In the genomic region with DNA sequence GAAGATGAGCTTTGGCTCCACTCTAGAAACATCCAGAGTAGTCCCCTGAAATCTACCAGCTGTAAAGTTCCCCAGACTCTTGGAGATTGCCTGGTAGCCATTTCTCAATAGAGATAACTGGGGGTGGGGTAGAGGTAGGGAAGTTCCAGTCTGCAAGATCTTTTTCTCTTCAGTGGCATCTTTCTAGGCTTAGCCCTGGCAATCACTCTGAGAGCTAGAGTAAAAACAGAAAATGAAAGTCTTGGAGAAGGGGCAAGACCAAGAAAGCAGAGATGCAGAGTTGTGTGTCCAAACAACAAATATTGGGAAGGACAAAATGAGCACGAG, we compare ENCODE assay signal across 17 cellular contexts.
"Had no signal": no experiment of that assay in that cellular context is flagged by ENCODE, and none has a peak within 500 bp of the region (broad histone marks: within the 10 kb centered on the region; RNA-seq: fewer than 3 reads in every experiment).

No MANE protein-coding gene starts in this region.

- H3K9me3 Mint-ChIP-seq: activated CD4-positive, alpha-beta memory T cell treated with anti-CD3 and anti-CD28 coated beads for 36 hours; activated T-cell treated with anti-CD3 and anti-CD28 coated beads, Interleukin-2, amount 50 U/mL, for 4 hours; dendritic cell treated with granulocyte-macrophage colony-stimulating factor and Interleukin-4, amounts not matched to agents 40 ng/mL and 50 ng/mL, for 4 days; memory B cell had no signal

- H3K27me3 Mint-ChIP-seq: activated CD4-positive, alpha-beta memory T cell treated with anti-CD3 and anti-CD28 coated beads for 36 hours; memory B cell had no signal

- H3K27ac ChIP-seq: foreskin keratinocyte, psoas muscle had no signal

- H3K4me3 Mint-ChIP-seq: activated CD4-positive, alpha-beta memory T cell treated with anti-CD3 and anti-CD28 coated beads for 36 hours; activated T-cell treated with anti-CD3 and anti-CD28 coated beads, Interleukin-2, amount 50 U/mL, for 4 hours; dendritic cell treated with granulocyte-macrophage colony-stimulating factor and Interleukin-4, amounts not matched to agents 40 ng/mL and 50 ng/mL, for 4 days; memory B cell had no signal

- H3K4me1 ChIP-seq: foreskin keratinocyte had no signal

- ATAC-seq: activated CD4-positive, CD25-positive, alpha-beta regulatory T cell treated with anti-CD3 and anti-CD28 coated beads, Interleukin-2, amount 50 U/mL, for 24 hours; activated T-cell treated with anti-CD3 and anti-CD28 coated beads, Interleukin-2, amount 50 U/mL, for 4 hours; foreskin keratinocyte; left lobe of liver; psoas muscle had no signal

- H3K4me3 ChIP-seq: psoas muscle, spleen, stomach, testis had no signal

- H3K27ac Mint-ChIP-seq: activated CD4-positive, alpha-beta memory T cell treated with anti-CD3 and anti-CD28 coated beads for 36 hours; dendritic cell treated with granulocyte-macrophage colony-stimulating factor and Interleukin-4, amounts not matched to agents 40 ng/mL and 50 ng/mL, for 4 days; memory B cell had no signal

- H3K36me3 Mint-ChIP-seq: activated CD4-positive, alpha-beta memory T cell treated with anti-CD3 and anti-CD28 coated beads for 36 hours; memory B cell had no signal

- H3K9me3 ChIP-seq: psoas muscle, spleen, stomach, testis had no signal

- H3K27me3 ChIP-seq: spleen, stomach, testis had no signal

- DNase-seq: activated CD4-positive, alpha-beta memory T cell treated with anti-CD3 and anti-CD28 coated beads for 36 hours; activated effector memory CD4-positive, alpha-beta T cell treated with Interleukin-2 at 50 U/mL for 16 hours; activated naive CD4-positive, alpha-beta T cell treated with anti-CD3 and anti-CD28 coated beads, Interleukin-2, amount 50 U/mL, for 16 hours; activated T-cell treated with anti-CD3 and anti-CD28 coated beads, Interleukin-2, amount 50 U/mL, for 4 hours; effector memory CD4-positive, alpha-beta T cell; foreskin keratinocyte; islet precursor cell; spleen; stomach; SW 1271; T-helper 9 cell; testis had no signal

- H3K36me3 ChIP-seq: spleen, stomach had no signal
